In genomic region chr1:23793018-23793781, GRCh38 we compare ENCODE assay signal across 8 cellular contexts. TPM values are rescaled to one million over a fixed set of nuclear protein-coding genes. Genes with fewer than 3 reads are reported as not detected.
DNase-seq lines count a peak whose midpoint lies in the region; ATAC-seq and TF ChIP-seq lines count a peak whose summit lies in the region.

No MANE protein-coding gene starts in this region.

- H3K4me3 Mint-ChIP-seq in CD8-positive, alpha-beta memory T cell = peak overlapping the region in 6 of 7 donors; percentile 4 to 82 (median 19)
- peak overlapping the region; percentile 100 for H3K4me3 Mint-ChIP-seq in MCF 10A (ENCODE audit: unreplicated experiment)

- peaks cover 18 to 32% (median 24%) of the 10 kb centered on the region in 3 donors for H3K4me1 Mint-ChIP-seq in CD8-positive, alpha-beta memory T cell
- peaks cover 23% of the 10 kb centered on the region for H3K4me1 Mint-ChIP-seq in MCF 10A (ENCODE audit: insufficient read depth, unreplicated experiment)

- no peaks in the 10 kb centered on the region for H3K27me3 ChIP-seq in CD8-positive, alpha-beta memory T cell (ENCODE audit: insufficient read depth, low read length, poor library complexity, severe bottlenecking)
- H3K27me3 ChIP-seq in SJCRH30 = no peaks in the 10 kb centered on the region

- H3K36me3 Mint-ChIP-seq in CD8-positive, alpha-beta memory T cell = peaks cover 0 to 52% (median 0%) of the 10 kb centered on the region in 3 donors
- H3K36me3 Mint-ChIP-seq in MCF 10A (ENCODE audit: insufficient read depth, unreplicated experiment) = peaks cover 74% of the 10 kb centered on the region

- CTCF ChIA-PET in CD8-positive, alpha-beta memory T cell (lab: Charles Lee) = no interaction called here
- CTCF ChIA-PET in MCF 10A (lab: Yijun Ruan, JAX) = interaction anchor here (1.5 kb wide), 1 partner anchor 124 kb away, joined by 5 read pairs; no protein-coding TSS in a partner anchor

- POLR2A ChIA-PET in CD8-positive, alpha-beta memory T cell (lab: Charles Lee) = interaction anchor here (0.6 to 1.5 kb wide), 2 partner anchors 15 to 20 kb away, joined by 5 to 6 read pairs; partner anchors contain the start of gene PITHD1
- POLR2A ChIA-PET in MCF 10A (lab: Yijun Ruan, JAX) = interaction anchor here (0.6 to 17.8 kb wide), 3 partner anchors 14 to 1588 kb away, joined by 3 to 395 read pairs (median 4); partner anchors contain the start of genes PITHD1 and PNRC2

- H3K4me3 ChIP-seq in CD8-positive, alpha-beta memory T cell (ENCODE audit: low read length) = no peak overlapping the region
- H3K4me3 ChIP-seq in mucosa of descending colon (no peak overlapping the region), SJCRH30 (no peak overlapping the region)

- H3K36me3 ChIP-seq in CD8-positive, alpha-beta memory T cell (ENCODE audit: insufficient read depth, low read length) = no peaks in the 10 kb centered on the region
- H3K36me3 ChIP-seq in mucosa of descending colon (ENCODE audit: low read depth) (no peaks in the 10 kb centered on the region), SJCRH30 (peaks cover 7% of the 10 kb centered on the region; the same call in 1 of the 2 replicates)

- ATAC-seq in mucosa of descending colon (peak; percentile 64), GM18861 (IDR thresholded peaks at IDR 0.05; ENCODE audit: unreplicated experiment) (no peak), GM21381 (IDR thresholded peaks at IDR 0.05; ENCODE audit: unreplicated experiment) (no peak)

- no TSS peak for BruUV-seq in MCF 10A (replicated peaks; lab: Mats Ljungman, UMichigan)

- no peaks in the 10 kb centered on the region for H3K9me3 Mint-ChIP-seq in CD8-positive, alpha-beta memory T cell
- no peaks in the 10 kb centered on the region for H3K9me3 Mint-ChIP-seq in MCF 10A (ENCODE audit: unreplicated experiment)

- DNase-seq in CD8-positive, alpha-beta memory T cell = peak; percentile 20 to 74 (median 40)
- peak; percentile 59 for DNase-seq in NCI-H2196 treated with DMSO at 0.1 percent for 48 hours (lab: John Stamatoyannopoulos, UW; ENCODE audit: unreplicated experiment)
- peak; percentile 57 for DNase-seq in MCF 10A (ENCODE audit: unreplicated experiment)
- DNase-seq in mucosa of descending colon = peak; percentile 77 to 83 (median 81)
- DNase-seq in stimulated activated CD4-positive, alpha-beta T cell treated with anti-CD3 and anti-CD28 coated beads, Interleukin-4, amount 100 ng/mL, for 24 hours = no peak
- DNase-seq in SJCRH30 = no peak

- no peak for TF ChIP-seq CTCF in MCF 10A (IDR thresholded peaks at IDR 0.05; ENCODE audit: unreplicated experiment)
- no peak for TF ChIP-seq CTCF in mucosa of descending colon (IDR thresholded peaks at IDR 0.05)

- no peaks in the 10 kb centered on the region for H3K27me3 Mint-ChIP-seq in CD8-positive, alpha-beta memory T cell
- H3K27me3 Mint-ChIP-seq in MCF 10A (ENCODE audit: insufficient read depth, unreplicated experiment) = no peaks in the 10 kb centered on the region

- H3K4me1 ChIP-seq in CD8-positive, alpha-beta memory T cell (ENCODE audit: insufficient read depth, low read length) = peaks cover 29% of the 10 kb centered on the region
- H3K4me1 ChIP-seq in mucosa of descending colon (ENCODE audit: low read depth) (peaks cover 33% of the 10 kb centered on the region), SJCRH30 (peaks cover 9% of the 10 kb centered on the region; the same call in 1 of the 2 replicates)

- H3K27ac ChIP-seq in CD8-positive, alpha-beta memory T cell (ENCODE audit: low read depth, low read length) = no peak overlapping the region
- H3K27ac ChIP-seq in SJCRH30 = no peak overlapping the region

- H3K27ac Mint-ChIP-seq in CD8-positive, alpha-beta memory T cell = peak overlapping the region in 7 of 8 donors; percentile 24 to 86 (median 63)
- H3K27ac Mint-ChIP-seq in MCF 10A (ENCODE audit: low read depth, unreplicated experiment) = peak overlapping the region; percentile 94

- H3K9me3 ChIP-seq in CD8-positive, alpha-beta memory T cell (ENCODE audit: low read length) = no peaks in the 10 kb centered on the region
- H3K9me3 ChIP-seq in mucosa of descending colon (no peaks in the 10 kb centered on the region), SJCRH30 (replicated peaks) (no peaks in the 10 kb centered on the region)

- intact Hi-C loops in MCF 10A (cut with micrococcal nuclease) (no loop called here), mucosa of descending colon (cut with DNase I, micrococcal nuclease) (no loop called here)

RNA-seq across cellular contexts. Expression of gene LYPLA2, which starts 2.3 kb away (rescaled TPM):
- 100 to 1,000 TPM in 1 of 2 experiments, 10 to 100 TPM in 1; 99.9 to 100 TPM for total RNA-seq in CD8-positive, alpha-beta memory T cell
- polyA plus RNA-seq in CD8-positive, alpha-beta memory T cell = 109 TPM
- total RNA-seq in MCF 10A (2022) (27.8 and 35.7 TPM in 2 replicates), mucosa of descending colon (10 to 100 TPM; 49.9 to 89.0 (median 88.0) TPM)
- total RNA-seq in SJCRH30 (2014; rRNA removed; shearing (Covaris generic)) = 61.2 and 66.8 TPM in 2 replicates

RNA-seq across cellular contexts. Expression of gene GALE, which starts 7.4 kb away (rescaled TPM):
- 10 to 100 TPM; 50.5 to 55.3 TPM for total RNA-seq in CD8-positive, alpha-beta memory T cell
- 17.2 TPM for polyA plus RNA-seq in CD8-positive, alpha-beta memory T cell
- 112 and 143 TPM in 2 replicates for total RNA-seq in MCF 10A (2022)
- total RNA-seq in mucosa of descending colon = 100 to 1,000 TPM in 2 of 3 donors, 10 to 100 TPM in 1; 55.7 to 156 (median 127) TPM
- 31.5 and 34.9 TPM in 2 replicates for total RNA-seq in SJCRH30 (2014; rRNA removed; shearing (Covaris generic))

RNA-seq across cellular contexts. Expression of gene PITHD1, which starts 15.0 kb away (rescaled TPM):
- total RNA-seq in CD8-positive, alpha-beta memory T cell = 100 to 1,000 TPM; 105 TPM
- 68.5 TPM for polyA plus RNA-seq in CD8-positive, alpha-beta memory T cell
- total RNA-seq in MCF 10A (2022) = 37.7 and 37.8 TPM in 2 replicates
- total RNA-seq in mucosa of descending colon = 10 to 100 TPM; 38.9 to 53.2 (median 39.6) TPM
- total RNA-seq in SJCRH30 (2014; rRNA removed; shearing (Covaris generic)) = 50.2 and 53.1 TPM in 2 replicates

RNA-seq across cellular contexts. Expression of gene HMGCL, which starts 32.0 kb away (rescaled TPM):
- total RNA-seq in CD8-positive, alpha-beta memory T cell = 10 to 100 TPM; 24.7 to 25.3 TPM
- polyA plus RNA-seq in CD8-positive, alpha-beta memory T cell = 28.0 TPM
- total RNA-seq in MCF 10A (2022) (30.4 and 39.3 TPM in 2 replicates), mucosa of descending colon (10 to 100 TPM; 45.2 to 83.4 (median 62.6) TPM)
- total RNA-seq in SJCRH30 (2014; rRNA removed; shearing (Covaris generic)) = 8.8 and 9.2 TPM in 2 replicates

RNA-seq across cellular contexts. Expression of gene ELOA, which starts 49.9 kb away (rescaled TPM):
- 10 to 100 TPM; 64.1 to 69.0 TPM for total RNA-seq in CD8-positive, alpha-beta memory T cell
- 32.3 TPM for polyA plus RNA-seq in CD8-positive, alpha-beta memory T cell
- total RNA-seq in MCF 10A (2022) = 68.3 and 69.1 TPM in 2 replicates
- 10 to 100 TPM; 32.9 to 35.5 (median 35.1) TPM for total RNA-seq in mucosa of descending colon
- total RNA-seq in SJCRH30 (2014; rRNA removed; shearing (Covaris generic)) = 62.4 and 65.9 TPM in 2 replicates

Comparison
In these comparisons a context has a peak if more than half of its experiments do, and no peak if none do; other contexts are left out.
1. DNase-seq: peak in CD8-positive, alpha-beta memory T cell (5 of 5), NCI-H2196 treated with DMSO at 0.1 percent for 48 hours (single experiment), MCF 10A (single experiment) and mucosa of descending colon (3 of 3); none in stimulated activated CD4-positive, alpha-beta T cell treated with anti-CD3 and anti-CD28 coated beads, Interleukin-4, amount 100 ng/mL, for 24 hours (single experiment) and SJCRH30 (0 of 2).